Comparison of ENCODE assay signal across 8 cellular contexts in the genomic region with DNA sequence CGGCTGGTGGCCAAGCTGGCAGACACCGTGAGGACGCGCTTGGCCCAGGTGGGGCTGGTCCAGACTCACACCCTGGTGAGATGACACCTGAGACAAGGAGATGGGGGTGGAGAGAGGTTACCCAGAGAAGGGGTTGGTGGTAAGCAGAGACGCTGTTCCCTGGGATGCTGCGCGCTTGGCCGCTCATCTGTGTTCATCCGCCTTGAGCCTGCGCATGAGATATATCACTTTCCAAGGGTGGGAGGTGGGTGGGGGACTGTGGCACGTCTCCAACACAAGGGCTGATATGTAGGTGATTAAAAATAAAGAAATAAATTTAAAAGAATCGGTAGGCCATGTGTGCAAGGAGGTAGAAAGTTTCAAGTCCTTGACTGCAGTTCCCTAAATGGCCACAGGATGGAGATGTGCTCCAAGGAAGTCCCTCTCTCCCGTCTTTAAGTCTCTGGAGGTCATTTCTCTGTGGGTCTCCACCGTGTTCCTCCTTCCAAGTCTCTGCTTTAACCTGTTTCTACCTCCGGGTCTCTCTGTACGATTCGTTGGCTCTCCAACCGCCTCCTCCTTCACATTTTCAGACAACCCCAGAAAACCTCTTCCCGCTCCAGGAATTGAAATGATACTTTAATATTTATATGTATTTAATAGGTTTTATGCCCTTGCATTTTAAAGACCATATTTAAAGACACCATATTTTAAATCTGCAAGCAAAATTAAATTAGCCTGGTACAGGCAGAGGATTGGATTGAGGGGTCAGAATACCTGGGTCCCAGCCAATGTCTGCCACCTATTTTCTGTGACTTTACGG. TPM values are rescaled to one million over a fixed set of nuclear protein-coding genes. Genes with fewer than 3 reads are reported as not detected.
DNase-seq lines count a peak whose midpoint lies in the region; ATAC-seq and TF ChIP-seq lines count a peak whose summit lies in the region.

No MANE protein-coding gene starts in this region.

- H3K4me3 ChIP-seq in HL-60 (replicated peaks; ENCODE audit: insufficient read depth, low read length) (no peak overlapping the region), dorsolateral prefrontal cortex (peak overlapping the region in 1 of 59 donors; percentile 28)

- no peaks in the 10 kb centered on the region for H3K27me3 ChIP-seq in HL-60 (ENCODE audit: insufficient read depth, poor library complexity, severe bottlenecking)
- H3K27me3 ChIP-seq in dorsolateral prefrontal cortex = no peaks in the 10 kb centered on the region

- H3K27ac ChIP-seq in C4-2B = no peak overlapping the region
- no peak overlapping the region for H3K27ac ChIP-seq in HL-60 (replicated peaks)
- H3K27ac ChIP-seq in dorsolateral prefrontal cortex = no peak overlapping the region

- peak; percentile 77 to 86 for DNase-seq in HL-60 (ENCODE audit: low read depth in 1 of 2, low spot score in 1 of 2)
- DNase-seq in NCI-H748 treated with DMSO at 0.1 percent for 48 hours (lab: John Stamatoyannopoulos, UW) = peak; percentile 36
- peak; percentile 71 to 73 for DNase-seq in activated CD4-positive, alpha-beta T cell treated with anti-CD3 and anti-CD28 coated beads, Interleukin-2, amount 50 U/mL, for 4 hours
- DNase-seq in dorsolateral prefrontal cortex = peak in 7 of 10 donors; percentile 47 to 85 (median 67)
- peak; percentile 90 for DNase-seq in medulla oblongata (ENCODE audit: extremely low spot score)
- peak; percentile 53 to 55 for DNase-seq in stimulated activated CD8-positive, alpha-beta memory T cell treated with anti-CD3 and anti-CD28 coated beads, Interleukin-4, amount 100 ng/mL, for 1 hour (ENCODE audit: low read depth in 2 of 2, low spot score in 1 of 2)

- no peak for ATAC-seq in HG03342 (IDR thresholded peaks at IDR 0.05; ENCODE audit: unreplicated experiment)

- intact Hi-C loops in dorsolateral prefrontal cortex (cut with DNase I) = loop anchor here (1.0 to 10.0 kb wide), 6 partner anchors 72 to 199 kb away; no protein-coding TSS in a partner anchor

- TF ChIP-seq CTCF in C4-2B (conservative IDR thresholded peaks at IDR 0.05) (peak; percentile 90), HL-60 (IDR thresholded peaks at IDR 0.05; ENCODE audit: insufficient read depth, low read length) (peak; percentile 95), dorsolateral prefrontal cortex (IDR thresholded peaks at IDR 0.05 in 54 of 56, conservative IDR thresholded peaks at IDR 0.05 in 2 of 56; ENCODE audit: low read depth in 1 of 56, partially characterized antibody in 56 of 56) (peak; percentile 87 to 99 (median 96))

RNA-seq across cellular contexts. Expression of gene TTC24, which starts 4.5 kb away (rescaled TPM):
- 1 to 10 TPM in 24 of 120 experiments, under 1 TPM in 50, not detected in 46; 0.25 to 2.5 (median 0.77) TPM for total RNA-seq in dorsolateral prefrontal cortex

RNA-seq across cellular contexts. Expression of gene NAXE, which starts 7.6 kb away (rescaled TPM):
- 100 to 1,000 TPM in 16 of 120 experiments, 10 to 100 TPM in 104; 61.2 to 124 (median 88.4) TPM for total RNA-seq in dorsolateral prefrontal cortex

RNA-seq across cellular contexts. Expression of gene IQGAP3, which starts 11.7 kb away (rescaled TPM):
- 1 to 10 TPM in 89 of 120 experiments, under 1 TPM in 31; 0.20 to 4.4 (median 1.4) TPM for total RNA-seq in dorsolateral prefrontal cortex

RNA-seq across cellular contexts. Expression of gene GPATCH4, which starts 17.3 kb away (rescaled TPM):
- 10 to 100 TPM; 15.8 to 40.9 (median 28.2) TPM for total RNA-seq in dorsolateral prefrontal cortex

RNA-seq across cellular contexts. Expression of gene HAPLN2, which starts 35.2 kb away (rescaled TPM):
- 100 to 1,000 TPM in 85 of 120 experiments, 10 to 100 TPM in 35; 30.2 to 650 (median 143) TPM for total RNA-seq in dorsolateral prefrontal cortex

Comparison
In these comparisons a context has a peak if more than half of its experiments do, and no peak if none do; other contexts are left out.
1. DNase-seq: peak in every context shown above with its lines; median percentile 90 in medulla oblongata; 82 in HL-60; 72 in activated CD4-positive, alpha-beta T cell treated with anti-CD3 and anti-CD28 coated beads, Interleukin-2, amount 50 U/mL, for 4 hours; 67 in dorsolateral prefrontal cortex; 54 in stimulated activated CD8-positive, alpha-beta memory T cell treated with anti-CD3 and anti-CD28 coated beads, Interleukin-4, amount 100 ng/mL, for 1 hour; 36 in NCI-H748 treated with DMSO at 0.1 percent for 48 hours.